Comparison of ENCODE assay signal across 7 cellular contexts in genomic region chr2:24586955-24587354, GRCh38.
DNase-seq lines count a peak whose midpoint lies in the region; ATAC-seq and FAIRE-seq lines count a peak whose summit lies in the region.

No MANE protein-coding gene starts in this region.

- intact Hi-C loops in posterior cingulate gyrus (cut with DNase I): no loop called here

- ATAC-seq in GM18508 (IDR thresholded peaks at IDR 0.05; ENCODE audit: insufficient read depth, unreplicated experiment) (peak; percentile 60), GM21367 (IDR thresholded peaks at IDR 0.05; ENCODE audit: unreplicated experiment) (peak; percentile 44), HG03159 (IDR thresholded peaks at IDR 0.05; ENCODE audit: unreplicated experiment) (peak; percentile 73), GM18519 (IDR thresholded peaks at IDR 0.05; ENCODE audit: low FRiP score, unreplicated experiment) (no peak)

- FAIRE-seq in urothelium cell line (lab: Jason Lieb, UNC): no peak

- DNase-seq in germinal center (ENCODE audit: low spot score) (peak; percentile 32), urothelium cell line (ENCODE audit: low spot score) (no peak), posterior cingulate gyrus (no peak)
